Comparison of ENCODE assay signal across 20 cellular contexts in the genomic region with DNA sequence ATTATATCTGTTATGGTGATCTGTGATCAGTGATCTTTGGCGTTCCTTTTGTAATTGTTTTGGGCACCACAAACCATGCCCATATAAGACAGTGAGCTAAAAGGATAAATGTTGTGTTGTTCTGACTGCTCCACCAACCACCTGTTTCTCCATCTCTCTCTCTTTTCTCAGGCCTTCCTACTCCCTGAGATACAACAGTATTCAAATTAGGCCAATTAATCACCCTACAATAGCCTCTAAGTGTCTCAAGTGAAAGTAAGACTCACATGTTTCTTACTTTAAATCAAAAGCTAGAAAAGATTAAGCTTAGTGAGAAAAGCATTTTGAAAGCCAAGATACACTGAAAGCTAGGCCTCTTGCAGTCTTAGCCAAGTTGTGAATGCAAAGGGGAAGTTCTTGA.
DNase-seq lines count a peak whose midpoint lies in the region; ATAC-seq, FAIRE-seq and TF ChIP-seq lines count a peak whose summit lies in the region.
"Had no signal": no experiment of that assay in that cellular context is flagged by ENCODE, and none has a peak within 500 bp of the region (broad histone marks: within the 10 kb centered on the region; RNA-seq: fewer than 3 reads in every experiment).

No MANE protein-coding gene starts in this region.

- no peak for TF ChIP-seq CTCF in MCF 10A (IDR thresholded peaks at IDR 0.05; ENCODE audit: unreplicated experiment)

- intact Hi-C loops in MCF 10A (cut with micrococcal nuclease) = no loop called here

- POLR2A ChIA-PET in MCF 10A (lab: Yijun Ruan, JAX) = no interaction called here

- no peaks in the 10 kb centered on the region for H3K36me3 Mint-ChIP-seq in MCF 10A (ENCODE audit: insufficient read depth, unreplicated experiment)
- H3K36me3 Mint-ChIP-seq: naive B cell, type B pancreatic cell had no signal

- H3K4me1 Mint-ChIP-seq in MCF 10A (ENCODE audit: insufficient read depth, unreplicated experiment) = no peaks in the 10 kb centered on the region
- H3K4me1 Mint-ChIP-seq: naive B cell had no signal

- BruUV-seq in MCF 10A (replicated peaks; lab: Mats Ljungman, UMichigan) = no TSS peak

- no peak for FAIRE-seq in frontal cortex (lab: Jason Lieb, UNC)

- DNase-seq in NCI-H2029 treated with DMSO at 0.1 percent for 48 hours (lab: John Stamatoyannopoulos, UW) (no peak), NCI-H2107 (lab: John Stamatoyannopoulos, UW) (no peak), frontal cortex (ENCODE audit: low spot score in 2 of 2) (no peak), MCF 10A (ENCODE audit: unreplicated experiment) (no peak)
- DNase-seq: activated CD4-positive, CD25-positive, alpha-beta regulatory T cell; Caco-2; colonic mucosa; GF-D8; left ventricle myocardium inferior; naive B cell; NCI-H1048; NCI-H226; Peyer's patch; retina; stimulated activated CD4-positive, alpha-beta T cell treated with anti-CD3 and anti-CD28 coated beads, Interleukin-2, amount 100 ng/mL, for 24 hours had no signal

- no peaks in the 10 kb centered on the region for H3K27me3 Mint-ChIP-seq in MCF 10A (ENCODE audit: insufficient read depth, unreplicated experiment)
- H3K27me3 Mint-ChIP-seq: naive B cell, type B pancreatic cell had no signal

- no peaks in the 10 kb centered on the region for H3K9me3 Mint-ChIP-seq in MCF 10A (ENCODE audit: unreplicated experiment)
- H3K9me3 Mint-ChIP-seq: type B pancreatic cell had no signal

- H3K27ac Mint-ChIP-seq in MCF 10A (ENCODE audit: low read depth, unreplicated experiment) = no peak overlapping the region
- H3K27ac Mint-ChIP-seq: type B pancreatic cell had no signal

- CTCF ChIA-PET in MCF 10A (lab: Yijun Ruan, JAX) = no interaction called here

- no peak overlapping the region for H3K4me3 Mint-ChIP-seq in MCF 10A (ENCODE audit: unreplicated experiment)
- H3K4me3 Mint-ChIP-seq: naive B cell, type B pancreatic cell had no signal

- peak; percentile 74 for ATAC-seq in GM18861 (IDR thresholded peaks at IDR 0.05; ENCODE audit: unreplicated experiment)
- peak; percentile 70 for ATAC-seq in GM21515 (IDR thresholded peaks at IDR 0.05; ENCODE audit: unreplicated experiment)
- ATAC-seq in HG03039 (IDR thresholded peaks at IDR 0.05; ENCODE audit: unreplicated experiment) = peak; percentile 53
- peak; percentile 68 for ATAC-seq in HG03571 (IDR thresholded peaks at IDR 0.05; ENCODE audit: unreplicated experiment)
